In the genomic region with DNA sequence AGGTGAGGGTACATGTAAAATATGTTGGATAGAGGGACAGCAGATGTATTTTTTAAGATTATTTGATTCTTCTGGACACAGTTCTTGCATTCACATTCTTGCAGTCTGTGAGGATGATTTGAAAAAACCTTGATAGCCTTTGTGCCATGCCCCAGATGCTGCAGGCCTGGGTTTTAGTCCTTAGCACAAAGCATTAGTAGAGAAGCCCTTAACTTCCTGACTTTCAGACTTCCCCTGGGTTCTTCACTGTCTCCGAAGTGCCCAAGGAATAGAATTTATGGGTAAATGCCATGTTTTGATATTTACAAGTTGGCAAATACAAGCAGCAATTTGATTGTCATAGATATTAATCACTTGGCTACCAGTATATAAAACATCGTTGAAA, we compare ENCODE assay signal across 9 cellular contexts.
DNase-seq lines count a peak whose midpoint lies in the region; ATAC-seq, FAIRE-seq and TF ChIP-seq lines count a peak whose summit lies in the region.
"Had no signal": no experiment of that assay in that cellular context is flagged by ENCODE, and none has a peak within 500 bp of the region (broad histone marks: within the 10 kb centered on the region; RNA-seq: fewer than 3 reads in every experiment).

No MANE protein-coding gene starts in this region.

- peak overlapping the region; percentile 48 for H3K4me3 Mint-ChIP-seq in activated T-cell treated with anti-CD3 and anti-CD28 coated beads, Interleukin-2, amount 50 U/mL, for 24 hours
- H3K4me3 Mint-ChIP-seq in type B pancreatic cell: no peak overlapping the region

- 67% methylated on average over 2 of the region's 2 CpGs for WGBS in HepG2 (ENCODE audit: low lambda C conversion rate)

- H3K79me2 ChIP-seq in HepG2 (ENCODE audit: insufficient read depth, low read length): no peaks in the 10 kb centered on the region

- H3K9me3 Mint-ChIP-seq in activated T-cell treated with anti-CD3 and anti-CD28 coated beads, Interleukin-2, amount 50 U/mL, for 24 hours: no peaks in the 10 kb centered on the region
- peaks cover 5% of the 10 kb centered on the region for H3K9me3 Mint-ChIP-seq in type B pancreatic cell

- H3K4me1 Mint-ChIP-seq in activated T-cell treated with anti-CD3 and anti-CD28 coated beads, Interleukin-2, amount 50 U/mL, for 24 hours (ENCODE audit: low read depth): peaks cover 88% of the 10 kb centered on the region
- H3K4me1 Mint-ChIP-seq in type B pancreatic cell (ENCODE audit: unreplicated experiment): peaks cover 31% of the 10 kb centered on the region

- H3K36me3 ChIP-seq in adipocyte (ENCODE audit: control insufficient read depth, insufficient read depth, low read length, severe bottlenecking): peaks cover 4% of the 10 kb centered on the region
- H3K36me3 ChIP-seq in HepG2 (replicated peaks in 1 of 2; ENCODE audit: control insufficient read depth in 1 of 2, insufficient read depth in 2 of 2, low read length in 2 of 2): no peaks in the 10 kb centered on the region
- H3K36me3 ChIP-seq in MG63: no peaks in the 10 kb centered on the region
- H3K36me3 ChIP-seq: BE2C had no signal

- H3K9ac ChIP-seq in adipocyte (ENCODE audit: low read length) (peak overlapping the region; percentile 57), HepG2 (ENCODE audit: insufficient read depth, low read depth, low read length) (no peak overlapping the region)

- H3K27ac ChIP-seq in HepG2 (ENCODE audit: extremely low read length, insufficient read depth, low read length): no peak overlapping the region

- peak overlapping the region; percentile 94 for H3K27ac Mint-ChIP-seq in activated T-cell treated with anti-CD3 and anti-CD28 coated beads, Interleukin-2, amount 50 U/mL, for 24 hours
- peak overlapping the region; percentile 79 for H3K27ac Mint-ChIP-seq in type B pancreatic cell

- TF ChIP-seq RAD21 in HepG2 (CRISPR knock-in tag; IDR thresholded peaks at IDR 0.05): no peak

- no peak overlapping the region for H2AFZ ChIP-seq in HepG2 (ENCODE audit: low read length)

- no peak for TF ChIP-seq CTCF in HepG2 (CRISPR knock-in tag; IDR thresholded peaks at IDR 0.05)
- no peak for TF ChIP-seq CTCF in type B pancreatic cell (conservative IDR thresholded peaks at IDR 0.05)

- no peaks in the 10 kb centered on the region for H3K27me3 Mint-ChIP-seq in activated T-cell treated with anti-CD3 and anti-CD28 coated beads, Interleukin-2, amount 50 U/mL, for 24 hours
- peaks cover 3% of the 10 kb centered on the region for H3K27me3 Mint-ChIP-seq in type B pancreatic cell

- no peak for DNase-seq in activated T-cell treated with anti-CD3 and anti-CD28 coated beads, Interleukin-2, amount 50 U/mL, for 24 hours
- no peak for DNase-seq in activated T-cell treated with anti-CD3 and anti-CD28 coated beads, Interleukin-2, amount 50 U/mL, for 1 hour
- no peak for DNase-seq in adipocyte (ENCODE audit: low read depth)
- no peak for DNase-seq in HepG2 (ENCODE audit: low spot score)
- DNase-seq in type B pancreatic cell (ENCODE audit: extremely low spot score, unreplicated experiment): no peak
- no peak for DNase-seq in activated naive CD4-positive, alpha-beta T cell treated with Interleukin-2 at 50 U/mL for 16 hours
- no peak for DNase-seq in MG63
- no peak for DNase-seq in NCI-H226
- DNase-seq: BE2C had no signal

- in situ Hi-C loops in HepG2 (cut with HindIII; ENCODE audit: extremely low pct_ligation_motif_present, low pct_unique_long_range_greater_than_20kb): no loop called here

- TF ChIP-seq POLR2A in HepG2 (IDR thresholded peaks at IDR 0.05; ENCODE audit: insufficient read depth in 1 of 2, low read depth in 2 of 2, low read length in 2 of 2): no peak

- no TSS peak for BruUV-seq in HepG2 (replicated peaks; lab: Mats Ljungman, UMichigan)

- no peaks in the 10 kb centered on the region for H4K20me1 ChIP-seq in HepG2 (ENCODE audit: insufficient read depth, low read length)

- CTCF ChIA-PET in HepG2 (lab: Yijun Ruan, JAX; ENCODE audit: low intra/inter-chr PET ratio, low total read pairs): no interaction called here

- intact Hi-C loops in HepG2 (cut with micrococcal nuclease; ENCODE audit: unreplicated experiment): no loop called here

- TF ChIP-seq EP300 in HepG2 (IDR thresholded peaks at IDR 0.05; ENCODE audit: low read depth in 2 of 2, low read length in 2 of 2) (no peak), HepG2 (CRISPR knock-in tag; IDR thresholded peaks at IDR 0.05; ENCODE audit: borderline replicate concordance) (no peak)

- H3K27me3 ChIP-seq in adipocyte (replicated peaks; ENCODE audit: control insufficient read depth, insufficient read depth, low read length): no peaks in the 10 kb centered on the region
- H3K27me3 ChIP-seq in HepG2 (ENCODE audit: control insufficient read depth in 1 of 2, insufficient read depth in 2 of 2, low read length in 2 of 2): peaks cover 0 to 20% of the 10 kb centered on the region in 2 experiments; a peak in 3 of 5 replicates
- H3K27me3 ChIP-seq in MG63: no peaks in the 10 kb centered on the region

- POLR2A ChIA-PET in HepG2 (lab: Yijun Ruan, JAX): interaction anchor here (1.0 to 1.2 kb wide), 2 partner anchors 13 to 67 kb away, joined by 3 to 10 read pairs; a partner anchor contains a TSS

- H3K36me3 Mint-ChIP-seq in activated T-cell treated with anti-CD3 and anti-CD28 coated beads, Interleukin-2, amount 50 U/mL, for 24 hours (ENCODE audit: low read depth): peaks cover 99% of the 10 kb centered on the region
- H3K36me3 Mint-ChIP-seq in type B pancreatic cell: peaks cover 7% of the 10 kb centered on the region

- no peak for FAIRE-seq in HepG2 (lab: Jason Lieb, UNC)

- H3K4me3 ChIP-seq in adipocyte (ENCODE audit: low read length): peak overlapping the region; percentile 53
- H3K4me3 ChIP-seq in HepG2 (replicated peaks in 1 of 3; ENCODE audit: insufficient read depth in 1 of 3, low read depth in 2 of 3, low read length in 3 of 3): no peak overlapping the region
- H3K4me3 ChIP-seq in MG63: no peak overlapping the region

- H3K4me2 ChIP-seq in HepG2 (ENCODE audit: low read depth, low read length): peak overlapping the region; percentile 77

- H3K9me3 ChIP-seq in adipocyte (ENCODE audit: control insufficient read depth, low read length) (no peaks in the 10 kb centered on the region), HepG2 (ENCODE audit: low read length) (no peaks in the 10 kb centered on the region), MG63 (no peaks in the 10 kb centered on the region)
- H3K9me3 ChIP-seq: BE2C had no signal

- ATAC-seq in HepG2: peak; percentile 35

- peaks cover 43% of the 10 kb centered on the region for H3K4me1 ChIP-seq in adipocyte (ENCODE audit: control insufficient read depth, insufficient read depth, low read length)
- peaks cover 17% of the 10 kb centered on the region for H3K4me1 ChIP-seq in HepG2 (ENCODE audit: insufficient read depth, low read length)
- H3K4me1 ChIP-seq: BE2C had no signal

TF ChIP-seq in HepG2, 621 proteins besides CTCF, POLR2A, EP300 and RAD21:
- TF ChIP-seq HDAC2 (CRISPR knock-in tag; IDR thresholded peaks at IDR 0.05): no peak
- TF ChIP-seq, protein P1, sequence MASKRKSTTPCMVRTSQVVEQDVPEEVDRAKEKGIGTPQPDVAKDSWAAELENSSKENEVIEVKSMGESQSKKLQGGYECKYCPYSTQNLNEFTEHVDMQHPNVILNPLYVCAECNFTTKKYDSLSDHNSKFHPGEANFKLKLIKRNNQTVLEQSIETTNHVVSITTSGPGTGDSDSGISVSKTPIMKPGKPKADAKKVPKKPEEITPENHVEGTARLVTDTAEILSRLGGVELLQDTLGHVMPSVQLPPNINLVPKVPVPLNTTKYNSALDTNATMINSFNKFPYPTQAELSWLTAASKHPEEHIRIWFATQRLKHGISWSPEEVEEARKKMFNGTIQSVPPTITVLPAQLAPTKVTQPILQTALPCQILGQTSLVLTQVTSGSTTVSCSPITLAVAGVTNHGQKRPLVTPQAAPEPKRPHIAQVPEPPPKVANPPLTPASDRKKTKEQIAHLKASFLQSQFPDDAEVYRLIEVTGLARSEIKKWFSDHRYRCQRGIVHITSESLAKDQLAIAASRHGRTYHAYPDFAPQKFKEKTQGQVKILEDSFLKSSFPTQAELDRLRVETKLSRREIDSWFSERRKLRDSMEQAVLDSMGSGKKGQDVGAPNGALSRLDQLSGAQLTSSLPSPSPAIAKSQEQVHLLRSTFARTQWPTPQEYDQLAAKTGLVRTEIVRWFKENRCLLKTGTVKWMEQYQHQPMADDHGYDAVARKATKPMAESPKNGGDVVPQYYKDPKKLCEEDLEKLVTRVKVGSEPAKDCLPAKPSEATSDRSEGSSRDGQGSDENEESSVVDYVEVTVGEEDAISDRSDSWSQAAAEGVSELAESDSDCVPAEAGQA (IDR thresholded peaks at IDR 0.05; ENCODE audit: low read depth): no peak
- TF ChIP-seq, protein P1 (CRISPR knock-in tag; IDR thresholded peaks at IDR 0.05; ENCODE audit: borderline replicate concordance): no peak
- TF ChIP-seq, protein P2, sequence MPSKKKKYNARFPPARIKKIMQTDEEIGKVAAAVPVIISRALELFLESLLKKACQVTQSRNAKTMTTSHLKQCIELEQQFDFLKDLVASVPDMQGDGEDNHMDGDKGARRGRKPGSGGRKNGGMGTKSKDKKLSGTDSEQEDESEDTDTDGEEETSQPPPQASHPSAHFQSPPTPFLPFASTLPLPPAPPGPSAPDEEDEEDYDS (CRISPR knock-in tag; IDR thresholded peaks at IDR 0.05): no peak
- no peak for TF ChIP-seq TBX3 (IDR thresholded peaks at IDR 0.05; ENCODE audit: borderline replicate concordance)
